In genomic region chr4:38820329-38821061, GRCh38 we compare ENCODE assay signal across 14 cellular contexts.
A peak's percentile ranks its signal among the peaks of the same experiment; 100 is the strongest.
DNase-seq lines count a peak whose midpoint lies in the region; ATAC-seq and TF ChIP-seq lines count a peak whose summit lies in the region.
"Had no signal": no experiment of that assay in that cellular context is flagged by ENCODE, and none has a peak within 500 bp of the region (broad histone marks: within the 10 kb centered on the region; RNA-seq: fewer than 3 reads in every experiment).

No MANE protein-coding gene starts in this region.

- ATAC-seq in GM18517 (IDR thresholded peaks at IDR 0.05; ENCODE audit: unreplicated experiment) (peak; percentile 69), GM21367 (IDR thresholded peaks at IDR 0.05; ENCODE audit: unreplicated experiment) (peak; percentile 54), HG03378 (IDR thresholded peaks at IDR 0.05; ENCODE audit: unreplicated experiment) (peak; percentile 54)
- ATAC-seq: left lung had no signal

- H3K27ac ChIP-seq in epithelial cell of prostate: peak overlapping the region; percentile 56
- H3K27ac ChIP-seq: left lung, vagina had no signal

- DNase-seq in epithelial cell of prostate (ENCODE audit: low read depth, low spot score) (no peak), NCI-H1694 treated with DMSO at 0.1 percent for 48 hours (lab: John Stamatoyannopoulos, UW) (no peak), erythroblast (lab: John Stamatoyannopoulos, UW) (no peak), SKM-1 treated with dmso at 0.1 percent for 144 hours (lab: John Stamatoyannopoulos, UW; ENCODE audit: unreplicated experiment) (no peak)
- no peak for DNase-seq in activated CD8-positive, alpha-beta memory T cell treated with anti-CD3 and anti-CD28 coated beads, Interleukin-2, amount 50 U/mL, for 4 hours
- DNase-seq: activated CD4-positive, alpha-beta T cell treated with anti-CD3 and anti-CD28 coated beads for 48 hours; Calu3; left lung; NCI-H2081; SHP77 treated with DMSO at 0.1 percent for 48 hours had no signal

- no peak for TF ChIP-seq POLR2A in erythroblast (IDR thresholded peaks at IDR 0.05; ENCODE audit: low read length)
